ENCODE assay signal across 27 cellular contexts in the genomic region with DNA sequence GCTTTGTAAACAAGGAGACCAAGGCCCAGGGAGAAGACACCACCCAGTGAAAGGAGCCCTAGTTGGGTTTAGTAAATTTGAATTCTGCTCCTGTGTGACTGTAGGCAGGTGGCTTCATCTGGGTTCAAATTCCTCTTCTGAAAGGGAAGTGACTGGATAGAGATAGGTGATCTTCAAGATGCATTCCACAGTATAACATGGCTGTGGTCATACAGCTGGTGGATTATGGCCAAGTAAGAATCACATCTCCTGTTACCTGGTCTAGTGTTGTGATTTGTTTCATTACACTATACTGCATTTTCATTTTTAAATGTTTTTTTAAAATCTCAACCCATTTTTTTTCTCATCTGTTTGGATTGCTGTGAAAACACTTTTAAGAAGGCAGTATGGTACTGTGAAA.
"Had no signal": no experiment of that assay in that cellular context is flagged by ENCODE, and none has a peak within 500 bp of the region (broad histone marks: within the 10 kb centered on the region; RNA-seq: fewer than 3 reads in every experiment).

No MANE protein-coding gene starts in this region.

- FAIRE-seq: endometrium, islet of Langerhans had no signal

- H3K27me3 ChIP-seq: esophagus squamous epithelium, heart right ventricle, left lung, suprapubic skin, vagina had no signal

- ATAC-seq: effector memory CD8-positive, alpha-beta T cell; heart right ventricle; left cardiac atrium; left lung; mucosa of descending colon; natural killer cell treated with Interleukin-12 subunit alpha and Interleukin-12 subunit beta and Interleukin-15 and Interleukin-18, amount 100 ng/mL, for 72 hours; psoas muscle; right cardiac atrium; stimulated activated naive CD8-positive, alpha-beta T cell treated with anti-CD3 and anti-CD28 coated beads, Interleukin-15, amount 100 ng/mL, for 72 hours had no signal

- H3K4me1 ChIP-seq: esophagus squamous epithelium, heart right ventricle, left lung, psoas muscle, suprapubic skin, vagina had no signal

- H3K36me3 ChIP-seq: esophagus squamous epithelium, heart right ventricle, left lung, suprapubic skin, vagina had no signal

- H3K9me3 ChIP-seq: esophagus squamous epithelium, heart right ventricle, left lung, mucosa of descending colon, psoas muscle, suprapubic skin, vagina had no signal

- DNase-seq: effector memory CD8-positive, alpha-beta T cell; erythroblast; esophagus squamous epithelium; foreskin melanocyte; glutamatergic neuron; heart right ventricle; hippocampal formation; left cardiac atrium; left lung; mesenchymal stem cell; mucosa of descending colon; naive B cell; posterior cingulate gyrus; psoas muscle; right cardiac atrium; stimulated activated CD4-positive, alpha-beta T cell treated with anti-CD3 and anti-CD28 coated beads, Interleukin-15, amount 100 ng/mL, for 24 hours; stimulated activated CD4-positive, alpha-beta T cell treated with anti-CD3 and anti-CD28 coated beads, Interleukin-4, amount 100 ng/mL, for 1 hour; stimulated activated CD8-positive, alpha-beta memory T cell treated with anti-CD3 and anti-CD28 coated beads, Interleukin-4, amount 100 ng/mL, for 48 hours; stimulated activated naive CD4-positive, alpha-beta T cell; stimulated activated naive CD8-positive, alpha-beta T cell treated with anti-CD3 and anti-CD28 coated beads, Interleukin-15, amount 100 ng/mL, for 72 hours had no signal

- H3K27ac ChIP-seq: esophagus squamous epithelium, heart right ventricle, left lung, psoas muscle, skin epidermis, suprapubic skin, vagina had no signal

- H3K4me3 ChIP-seq: coronary artery, esophagus squamous epithelium, heart right ventricle, left lung, mucosa of descending colon, psoas muscle, skin epidermis, suprapubic skin, vagina had no signal
